In genomic region chr3:46110701-46111493, GRCh38 we compare ENCODE assay signal across 8 cellular contexts.
A peak's percentile ranks its signal among the peaks of the same experiment; 100 is the strongest.
DNase-seq lines count a peak whose midpoint lies in the region; ATAC-seq, FAIRE-seq and TF ChIP-seq lines count a peak whose summit lies in the region.

No MANE protein-coding gene starts in this region.

- no peaks in the 10 kb centered on the region for H3K27me3 ChIP-seq in pancreas

- FAIRE-seq in G401.6 (lab: Jason Lieb, UNC), result peak; percentile 90
- no peak for FAIRE-seq in pancreas (lab: Jason Lieb, UNC)

- no peak for TF ChIP-seq CTCF in pancreas (IDR thresholded peaks at IDR 0.05)

- no peaks in the 10 kb centered on the region for H3K9me3 ChIP-seq in pancreas

- no peak overlapping the region for H3K4me3 ChIP-seq in pancreas

- ATAC-seq in pancreas (peak in 3 of 4 donors; percentile 56 to 77 (median 76)), GM21528 (IDR thresholded peaks at IDR 0.05; ENCODE audit: low FRiP score, unreplicated experiment) (no peak)

- no peaks in the 10 kb centered on the region for H3K36me3 ChIP-seq in pancreas

- 54 to 58% methylated on average over 9 of the region's 9 CpGs for WGBS in pancreas, 2 donors

- DNase-seq in H4 (ENCODE audit: low spot score), result peak; percentile 97
- peak; percentile 9 for DNase-seq in NCI-H2196 treated with DMSO at 0.1 percent for 48 hours (lab: John Stamatoyannopoulos, UW; ENCODE audit: unreplicated experiment)
- DNase-seq in dermis blood vessel endothelial cell, result peak; percentile 12
- DNase-seq in pancreas, result peak in 1 of 6 donors; percentile 35
- no peak for DNase-seq in HuH-7 (ENCODE audit: low spot score)
- DNase-seq in NCI-H526 treated with DMSO at 0.1 percent for 48 hours (lab: John Stamatoyannopoulos, UW), result no peak

- intact Hi-C loops in pancreas (cut with DNase I), result no loop called here

- peaks cover 0 to 8% (median 0%) of the 10 kb centered on the region in 3 donors for H3K4me1 ChIP-seq in pancreas

- no peak overlapping the region for H3K27ac ChIP-seq in pancreas

Comparison
In these comparisons a context has a peak if more than half of its experiments do, and no peak if none do; other contexts are left out.
1. DNase-seq: peak in H4 (single experiment), NCI-H2196 treated with DMSO at 0.1 percent for 48 hours (single experiment) and dermis blood vessel endothelial cell (single experiment); none in HuH-7 (single experiment) and NCI-H526 treated with DMSO at 0.1 percent for 48 hours (single experiment).